Comparison of ENCODE assay signal across 18 cellular contexts in the genomic region with DNA sequence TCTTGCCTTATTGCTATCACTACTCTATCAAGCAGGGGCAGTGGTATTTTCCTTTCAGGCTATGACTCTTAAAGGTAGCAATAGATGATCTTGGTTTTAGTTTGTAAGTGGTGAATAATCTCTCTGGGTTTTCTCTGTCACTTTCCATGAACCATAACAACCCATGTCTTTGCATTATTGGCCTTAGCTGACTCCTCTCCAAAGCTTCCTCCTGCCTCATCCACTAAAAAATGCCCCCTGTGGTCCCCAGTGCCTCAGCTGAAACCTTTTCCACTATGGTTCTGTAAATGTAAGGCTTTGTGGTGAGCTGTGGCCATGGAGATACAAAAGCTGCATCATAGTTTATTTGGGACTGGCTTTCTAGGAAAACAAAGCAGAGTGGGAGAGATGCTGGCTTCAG.
A peak's percentile ranks its signal among the peaks of the same experiment; 100 is the strongest.
DNase-seq lines count a peak whose midpoint lies in the region; ATAC-seq and TF ChIP-seq lines count a peak whose summit lies in the region.
"Had no signal": no experiment of that assay in that cellular context is flagged by ENCODE, and none has a peak within 500 bp of the region (broad histone marks: within the 10 kb centered on the region; RNA-seq: fewer than 3 reads in every experiment).

No MANE protein-coding gene starts in this region.

- H3K27me3 ChIP-seq in brain microvascular endothelial cell (replicated peaks): no peaks in the 10 kb centered on the region
- H3K27me3 ChIP-seq: vagina had no signal

- no peaks in the 10 kb centered on the region for H3K36me3 Mint-ChIP-seq in activated naive CD4-positive, alpha-beta T cell treated with anti-CD3 and anti-CD28 coated beads for 36 hours (ENCODE audit: low read depth)
- H3K36me3 Mint-ChIP-seq: brain had no signal

- H3K4me3 ChIP-seq in brain microvascular endothelial cell (ENCODE audit: low read depth, low read length): no peak overlapping the region
- H3K4me3 ChIP-seq: GM12878, psoas muscle, vagina had no signal

- H3K27ac Mint-ChIP-seq in activated naive CD4-positive, alpha-beta T cell treated with anti-CD3 and anti-CD28 coated beads for 36 hours: no peak overlapping the region
- H3K27ac Mint-ChIP-seq: B cell had no signal

- no peaks in the 10 kb centered on the region for H3K27me3 Mint-ChIP-seq in activated naive CD4-positive, alpha-beta T cell treated with anti-CD3 and anti-CD28 coated beads for 36 hours (ENCODE audit: low read depth)
- H3K27me3 Mint-ChIP-seq: B cell had no signal

- DNase-seq in activated naive CD4-positive, alpha-beta T cell treated with anti-CD3 and anti-CD28 coated beads for 36 hours: peak; percentile 18
- no peak for DNase-seq in activated naive CD4-positive, alpha-beta T cell treated with Interleukin-2 at 50 U/mL for 16 hours
- DNase-seq in LHCN-M2 (ENCODE audit: low read depth) (peak; percentile 17), brain microvascular endothelial cell (peak; percentile 84), smooth muscle cell of the brain vasculature (ENCODE audit: low read depth, low spot score) (peak; percentile 88), pons (ENCODE audit: low spot score) (no peak)
- DNase-seq: DMS79, glutamatergic neuron, NCI-H1930, NCI-H774, psoas muscle had no signal

- H3K4me3 Mint-ChIP-seq in activated naive CD4-positive, alpha-beta T cell treated with anti-CD3 and anti-CD28 coated beads for 36 hours: no peak overlapping the region
- H3K4me3 Mint-ChIP-seq: B cell, brain had no signal

- intact Hi-C loops in activated naive CD4-positive, alpha-beta T cell treated with anti-CD3 and anti-CD28 coated beads for 36 hours (cut with micrococcal nuclease): loop anchor here (1.0 kb wide), 2 partner anchors 22 to 81 kb away; no protein-coding TSS in a partner anchor

- H3K4me1 Mint-ChIP-seq in activated naive CD4-positive, alpha-beta T cell treated with anti-CD3 and anti-CD28 coated beads for 36 hours (ENCODE audit: low read depth): peaks cover 32% of the 10 kb centered on the region

- TF ChIP-seq CTCF in brain microvascular endothelial cell (IDR thresholded peaks at IDR 0.05; ENCODE audit: low read depth, low read length, missing control alignments): no peak

- H3K27ac ChIP-seq in brain microvascular endothelial cell: peak overlapping the region; percentile 44
- H3K27ac ChIP-seq: psoas muscle, vagina had no signal

- CTCF ChIA-PET in activated naive CD4-positive, alpha-beta T cell treated with anti-CD3 and anti-CD28 coated beads for 36 hours (lab: Charles Lee): interaction anchor here (0.6 to 1.6 kb wide), 5 partner anchors 11 to 1158 kb away, joined by 3 to 4 read pairs (median 3); no protein-coding TSS in a partner anchor

- ATAC-seq in GM21619 (IDR thresholded peaks at IDR 0.05; ENCODE audit: unreplicated experiment) (no peak), HG02981 (IDR thresholded peaks at IDR 0.05; ENCODE audit: unreplicated experiment) (no peak)
- ATAC-seq: psoas muscle, Right ventricle myocardium inferior had no signal

- no peaks in the 10 kb centered on the region for H3K36me3 ChIP-seq in brain microvascular endothelial cell (replicated peaks)
- H3K36me3 ChIP-seq: vagina had no signal

- peaks cover 6% of the 10 kb centered on the region for H3K9me3 Mint-ChIP-seq in activated naive CD4-positive, alpha-beta T cell treated with anti-CD3 and anti-CD28 coated beads for 36 hours

- in situ Hi-C loops in brain microvascular endothelial cell (cut with HindIII; ENCODE audit: low pct_ligation_motif_present, low sequenced_read_pairs): loop anchor here (25.0 kb wide), 2 partner anchors 185 to 1160 kb away; partner anchors contain the start of genes ACTBL2 and PLK2

Comparison
In these comparisons a context has a peak if more than half of its experiments do, and no peak if none do; other contexts are left out.
1. DNase-seq: peak in activated naive CD4-positive, alpha-beta T cell treated with anti-CD3 and anti-CD28 coated beads for 36 hours (single experiment), LHCN-M2 (single experiment), brain microvascular endothelial cell (single experiment) and smooth muscle cell of the brain vasculature (single experiment); none in activated naive CD4-positive, alpha-beta T cell treated with Interleukin-2 at 50 U/mL for 16 hours (single experiment) and pons (single experiment).